8 cellular contexts compared by ENCODE assay signal in genomic region chr17:45149669-45150603, GRCh38. TPM values are rescaled to one million over a fixed set of nuclear protein-coding genes. Genes with fewer than 3 reads are reported as not detected.
A peak's percentile ranks its signal among the peaks of the same experiment; 100 is the strongest.
DNase-seq lines count a peak whose midpoint lies in the region; ATAC-seq, FAIRE-seq and TF ChIP-seq lines count a peak whose summit lies in the region.

No MANE protein-coding gene starts in this region.

- peaks cover 45% of the 10 kb centered on the region for H3K79me2 ChIP-seq in GM12878 (ENCODE audit: control insufficient read depth, insufficient read depth, low read length)

- DNase-seq in C1 segment of cervical spinal cord (lab: John Stamatoyannopoulos, UW) (peak in 11 of 14 donors; percentile 61 to 85 (median 72)), HAP-1 (ENCODE audit: low spot score in 2 of 2) (peak; percentile 43 to 69), RWPE2 (ENCODE audit: low spot score) (no peak), GM12878 (ENCODE audit: low read depth, low spot score) (no peak), iPS DF 6.9 (ENCODE audit: low read depth, low spot score) (no peak), retina (peak; percentile 76)

- intact Hi-C loops in GM12878 (cut with micrococcal nuclease; ENCODE audit: unreplicated experiment): loop anchor here (1.0 to 5.0 kb wide), 2 partner anchors 47 to 152 kb away; no protein-coding TSS in a partner anchor

- WGBS in GM12878 (ENCODE audit: insufficient coverage, insufficient replicate concordance, low lambda C conversion rate, missing lambda C conversion rate): 1% methylated on average over 55 of the region's 56 CpGs
- WGBS in iPS DF 6.9 (ENCODE audit: insufficient coverage, insufficient read length): no CpG with 5 or more reads among the region's 56 CpGs

- peak overlapping the region; percentile 94 for H3K4me2 ChIP-seq in GM12878 (ENCODE audit: control insufficient read depth, insufficient read depth)

- H3K9me3 ChIP-seq in HAP-1 (no peaks in the 10 kb centered on the region), RWPE2 (ENCODE audit: severe bottlenecking) (no peaks in the 10 kb centered on the region), GM12878 (replicated peaks; ENCODE audit: control insufficient read depth, insufficient read depth, low read length) (no peaks in the 10 kb centered on the region), iPS DF 6.9 (ENCODE audit: control insufficient read depth, insufficient read depth, low read length) (no peaks in the 10 kb centered on the region)

- no peaks in the 10 kb centered on the region for H3K27me3 ChIP-seq in HAP-1 (ENCODE audit: low read depth)
- no peaks in the 10 kb centered on the region for H3K27me3 ChIP-seq in RWPE2 (ENCODE audit: insufficient read depth, poor library complexity, severe bottlenecking)
- H3K27me3 ChIP-seq in GM12878 (replicated peaks in 1 of 2; ENCODE audit: control insufficient read depth in 2 of 2, insufficient read depth in 2 of 2, low read length in 1 of 2): no peaks in the 10 kb centered on the region
- no peaks in the 10 kb centered on the region for H3K27me3 ChIP-seq in iPS DF 6.9 (ENCODE audit: control insufficient read depth, insufficient read depth, low read length)

- no TSS peak for BruUV-seq in GM12878 (replicated peaks; lab: Mats Ljungman, UMichigan)

- TF ChIP-seq CTCF in RWPE2 (IDR thresholded peaks at IDR 0.05; ENCODE audit: poor library complexity, severe bottlenecking): no peak
- no peak for TF ChIP-seq CTCF in GM12878 (IDR thresholded peaks at IDR 0.05 in 2 of 3, conservative IDR thresholded peaks at IDR 0.05 in 1 of 3; ENCODE audit: control insufficient read depth in 2 of 3, extremely low read depth in 1 of 3, insufficient read depth in 1 of 3, low read depth in 3 of 3, low read length in 3 of 3)

- no peak for ATAC-seq in RWPE2 (ENCODE audit: low read depth)
- ATAC-seq in GM12878: peak; percentile 2
- ATAC-seq in HG03469 (IDR thresholded peaks at IDR 0.05; ENCODE audit: unreplicated experiment): no peak
- no peak for ATAC-seq in GM18873 (IDR thresholded peaks at IDR 0.05; ENCODE audit: low FRiP score, unreplicated experiment)

- H2AFZ ChIP-seq in GM12878 (ENCODE audit: control insufficient read depth, low read depth, low read length): no peak overlapping the region; the same call in 1 of the 2 replicates

- in situ Hi-C loops in HAP-1 (cut with MboI; ENCODE audit: low sequenced_read_pairs): no loop called here
- in situ Hi-C loops in GM12878 (cut with MboI): no loop called here

- peak; percentile 74 for TF ChIP-seq POLR2A in GM12878 (IDR thresholded peaks at IDR 0.05; ENCODE audit: low read depth, low read length)

- H3K9ac ChIP-seq in GM12878 (ENCODE audit: control insufficient read depth, insufficient read depth, low read length): peak overlapping the region; percentile 69

- TF ChIP-seq EP300 in GM12878 (IDR thresholded peaks at IDR 0.05; ENCODE audit: borderline replicate concordance in 1 of 2, control insufficient read depth in 1 of 2, low read depth in 2 of 2, low read length in 2 of 2): peak in 1 of 2 experiments; percentile 26; a peak in 1 of 4 replicates

- no peak for TF ChIP-seq RAD21 in GM12878 (IDR thresholded peaks at IDR 0.05; ENCODE audit: insufficient read depth, low read depth, low read length)

- H3K36me3 ChIP-seq in HAP-1 (replicated peaks) (no peaks in the 10 kb centered on the region), RWPE2 (ENCODE audit: low read depth) (peaks cover 6% of the 10 kb centered on the region; the same call in 1 of the 2 replicates), GM12878 (ENCODE audit: control insufficient read depth in 2 of 2, insufficient read depth in 2 of 2, low read length in 1 of 2) (no peaks in the 10 kb centered on the region), iPS DF 6.9 (ENCODE audit: control insufficient read depth, insufficient read depth, low read length) (no peaks in the 10 kb centered on the region)

- H3K4me1 ChIP-seq in HAP-1 (peaks cover 12% of the 10 kb centered on the region), RWPE2 (ENCODE audit: insufficient read depth, poor library complexity, severe bottlenecking) (peaks cover 12% of the 10 kb centered on the region), GM12878 (ENCODE audit: control insufficient read depth, insufficient read depth, low read length) (peaks cover 17% of the 10 kb centered on the region), iPS DF 6.9 (ENCODE audit: control insufficient read depth, insufficient read depth, low read length) (peaks cover 2% of the 10 kb centered on the region; the same call in 1 of the 2 replicates)

- no peak for FAIRE-seq in GM12878 (lab: Jason Lieb, UNC)

- RAD21 ChIA-PET in GM12878 (lab: Charles Lee; ENCODE audit: unreplicated experiment): interaction anchor here (0.7 to 6.7 kb wide), 20 partner anchors 10 to 374 kb away, joined by 3 to 121 read pairs (median 4); partner anchors contain the start of genes ACBD4 and HEXIM2

- CTCF ChIA-PET in GM12878 (lab: Yijun Ruan, JAX): interaction anchor here (0.7 to 11.0 kb wide), 28 partner anchors 10 to 374 kb away, joined by 3 to 280 read pairs (median 5); partner anchors contain the start of genes ACBD4, EFTUD2, HEXIM2 and NMT1

- peak overlapping the region; percentile 80 for H3K27ac ChIP-seq in RWPE2 (ENCODE audit: poor library complexity, severe bottlenecking)
- peak overlapping the region; percentile 81 for H3K27ac ChIP-seq in GM12878 (ENCODE audit: control insufficient read depth, insufficient read depth)
- no peak overlapping the region for H3K27ac ChIP-seq in iPS DF 6.9 (ENCODE audit: low read length)

- SMC1A ChIA-PET in GM12878 (lab: Charles Lee; ENCODE audit: uncharacterized antibody, unreplicated experiment): interaction anchor here (0.6 to 6.7 kb wide), 16 partner anchors 8 to 259 kb away, joined by 3 to 114 read pairs (median 6); partner anchors contain the start of genes ACBD4 and HEXIM2

- H3K4me3 ChIP-seq in HAP-1 (peak overlapping the region; percentile 55), RWPE2 (ENCODE audit: severe bottlenecking) (peak overlapping the region; percentile 55), GM12878 (peak overlapping the region; percentile 96), iPS DF 6.9 (ENCODE audit: low read length) (peak overlapping the region; percentile 72)

- POLR2A ChIA-PET in GM12878 (lab: Charles Lee): interaction anchor here (0.6 to 7.1 kb wide), 28 partner anchors 9 to 441 kb away, joined by 3 to 239 read pairs (median 5); partner anchors contain the start of genes ACBD4, DBF4B, HEXIM2 and MAP3K14

- H4K20me1 ChIP-seq in GM12878 (ENCODE audit: control insufficient read depth, insufficient read depth): no peaks in the 10 kb centered on the region; the same call in 1 of the 2 replicates

RNA-seq across cellular contexts. Expression of gene HEXIM1, which starts 1.7 kb away (rescaled TPM):
- 5.6 and 6.3 TPM in 2 replicates for total RNA-seq in GM12878 (2013; cell fraction: nucleolus; rRNA removed)
- total RNA-seq in GM12878 (2014; rRNA removed) (12.2 and 13.4 TPM in 2 replicates), GM12878 (2014; rRNA removed; fragmentation: Illumina TruSeq; extraction: Trizol) (4.4 and 4.7 TPM in 2 replicates), GM12878 (2021) (23.9 and 24.1 TPM in 2 replicates)
- polyA plus RNA-seq in GM12878 (2011; ENCODE audit: low read depth): 13.4 TPM
- polyA plus RNA-seq in GM12878 (2011; rRNA removed) (7.3 and 8.8 TPM in 2 replicates), GM12878 (2014; fragmentation: Illumina TruSeq; extraction: Trizol) (9.9 and 16.0 TPM in 2 replicates), GM12878 (2014; fragmentation: Nextera tagmentation; extraction: Ambion mirVana) (1 to 10 TPM; 1.9 to 2.1 TPM), GM12878 (2014; rRNA removed) (17.2 and 19.4 TPM in 2 replicates), GM12878 (2016; fragmentation: Nextera tagmentation; extraction: Ambion mirVana) (1 to 10 TPM; 8.3 to 9.3 TPM)
- polyA plus RNA-seq in GM12878 (2011; cell fraction: cytosol; rRNA removed): 7.9 and 9.4 TPM in 2 replicates
- 9.7 and 14.2 TPM in 2 replicates for polyA plus RNA-seq in GM12878 (2011; cell fraction: nucleus; rRNA removed)
- polyA plus RNA-seq in GM12878 (2012): 18.6 and 27.4 TPM in 2 replicates
- polyA minus RNA-seq in GM12878 (2011; rRNA and poly(A)+ RNA removed): 2.5 and 4.7 TPM in 2 replicates
- 4.3 and 5.0 TPM in 2 replicates for polyA minus RNA-seq in GM12878 (2011; cell fraction: cytosol; rRNA and poly(A)+ RNA removed)
- polyA minus RNA-seq in GM12878 (2011; cell fraction: nucleus; rRNA and poly(A)+ RNA removed): 5.4 and 10.4 TPM in 2 replicates

RNA-seq across cellular contexts. Expression of gene HEXIM2, which starts 11.7 kb away (rescaled TPM):
- 3.0 TPM in 2 replicates for total RNA-seq in GM12878 (2013; cell fraction: nucleolus; rRNA removed)
- total RNA-seq in GM12878 (2014; rRNA removed) (8.3 and 8.7 TPM in 2 replicates), GM12878 (2014; rRNA removed; fragmentation: Illumina TruSeq; extraction: Trizol) (4.8 and 5.1 TPM in 2 replicates), GM12878 (2021) (7.6 and 9.7 TPM in 2 replicates)
- 3.6 TPM for polyA plus RNA-seq in GM12878 (2011; ENCODE audit: low read depth)
- polyA plus RNA-seq in GM12878 (2011; rRNA removed) (4.3 and 5.8 TPM in 2 replicates), GM12878 (2014; fragmentation: Illumina TruSeq; extraction: Trizol) (0.87 and 4.9 TPM in 2 replicates), GM12878 (2014; fragmentation: Nextera tagmentation; extraction: Ambion mirVana) (under 1 TPM; 0.10 to 0.22 TPM), GM12878 (2014; rRNA removed) (7.1 and 12.5 TPM in 2 replicates), GM12878 (2016; fragmentation: Nextera tagmentation; extraction: Ambion mirVana) (10 to 100 TPM in 1 of 2 experiments, 1 to 10 TPM in 1; 9.7 to 10.3 TPM)
- 9.7 and 12.0 TPM in 2 replicates for polyA plus RNA-seq in GM12878 (2011; cell fraction: cytosol; rRNA removed)
- 6.9 and 8.7 TPM in 2 replicates for polyA plus RNA-seq in GM12878 (2011; cell fraction: nucleus; rRNA removed)
- polyA plus RNA-seq in GM12878 (2012): 8.8 and 9.2 TPM in 2 replicates
- 4.2 and 9.8 TPM in 2 replicates for polyA minus RNA-seq in GM12878 (2011; rRNA and poly(A)+ RNA removed)
- polyA minus RNA-seq in GM12878 (2011; cell fraction: cytosol; rRNA and poly(A)+ RNA removed): 3.3 and 3.4 TPM in 2 replicates
- 1.6 and 3.1 TPM in 2 replicates for polyA minus RNA-seq in GM12878 (2011; cell fraction: nucleus; rRNA and poly(A)+ RNA removed)

RNA-seq across cellular contexts. Expression of gene ACBD4, which starts 14.4 kb away (rescaled TPM):
- total RNA-seq in GM12878 (2013; cell fraction: nucleolus; rRNA removed): 14.7 and 14.8 TPM in 2 replicates
- 8.1 and 10.2 TPM in 2 replicates for total RNA-seq in GM12878 (2014; rRNA removed)
- 5.4 and 5.7 TPM in 2 replicates for total RNA-seq in GM12878 (2014; rRNA removed; fragmentation: Illumina TruSeq; extraction: Trizol)
- total RNA-seq in GM12878 (2021): 10.0 and 10.1 TPM in 2 replicates
- 2.2 TPM for polyA plus RNA-seq in GM12878 (2011; ENCODE audit: low read depth)
- 4.4 and 6.5 TPM in 2 replicates for polyA plus RNA-seq in GM12878 (2011; rRNA removed)
- polyA plus RNA-seq in GM12878 (2011; cell fraction: cytosol; rRNA removed): 6.3 and 10.3 TPM in 2 replicates
- 28.8 and 29.4 TPM in 2 replicates for polyA plus RNA-seq in GM12878 (2011; cell fraction: nucleus; rRNA removed)
- 10.5 and 11.0 TPM in 2 replicates for polyA plus RNA-seq in GM12878 (2012)
- 4.5 and 5.7 TPM in 2 replicates for polyA plus RNA-seq in GM12878 (2014; fragmentation: Illumina TruSeq; extraction: Trizol)
- polyA plus RNA-seq in GM12878 (2014; fragmentation: Nextera tagmentation; extraction: Ambion mirVana): under 1 TPM; 0.20 to 0.27 TPM
- polyA plus RNA-seq in GM12878 (2014; rRNA removed): 13.8 and 17.6 TPM in 2 replicates
- polyA plus RNA-seq in GM12878 (2016; fragmentation: Nextera tagmentation; extraction: Ambion mirVana): 1 to 10 TPM; 7.2 to 9.9 TPM
- polyA minus RNA-seq in GM12878 (2011; rRNA and poly(A)+ RNA removed): 2.6 and 6.4 TPM in 2 replicates
- polyA minus RNA-seq in GM12878 (2011; cell fraction: cytosol; rRNA and poly(A)+ RNA removed): 2.5 and 4.0 TPM in 2 replicates
- polyA minus RNA-seq in GM12878 (2011; cell fraction: nucleus; rRNA and poly(A)+ RNA removed): 11.6 and 15.2 TPM in 2 replicates

RNA-seq across cellular contexts. Expression of gene PLCD3, which starts 17.6 kb away (rescaled TPM):
- total RNA-seq in GM12878 (2013; cell fraction: nucleolus; rRNA removed): 0.12 and 1.5 TPM in 2 replicates
- 0.45 and 0.76 TPM in 2 replicates for total RNA-seq in GM12878 (2014; rRNA removed)
- 0.28 and 0.36 TPM in 2 replicates for total RNA-seq in GM12878 (2014; rRNA removed; fragmentation: Illumina TruSeq; extraction: Trizol)
- total RNA-seq in GM12878 (2021): 1.6 and 2.4 TPM in 2 replicates
- polyA plus RNA-seq in GM12878 (2011; ENCODE audit: low read depth): not detected
- 0.52 and 1.2 TPM in 2 replicates for polyA plus RNA-seq in GM12878 (2011; rRNA removed)
- 0.99 and 1.9 TPM in 2 replicates for polyA plus RNA-seq in GM12878 (2011; cell fraction: cytosol; rRNA removed)
- polyA plus RNA-seq in GM12878 (2011; cell fraction: nucleus; rRNA removed): 1.6 and 2.0 TPM in 2 replicates
- polyA plus RNA-seq in GM12878 (2012): 0.41 and 0.88 TPM in 2 replicates
- 0.03 and 1.6 TPM in 2 replicates for polyA plus RNA-seq in GM12878 (2014; fragmentation: Illumina TruSeq; extraction: Trizol)
- polyA plus RNA-seq in GM12878 (2014; fragmentation: Nextera tagmentation; extraction: Ambion mirVana): under 1 TPM; 0.02 to 0.04 TPM
- 1.2 and 1.6 TPM in 2 replicates for polyA plus RNA-seq in GM12878 (2014; rRNA removed)
- under 1 TPM; 0.13 to 0.43 TPM for polyA plus RNA-seq in GM12878 (2016; fragmentation: Nextera tagmentation; extraction: Ambion mirVana)
- polyA minus RNA-seq in GM12878 (2011; rRNA and poly(A)+ RNA removed): 1.5 and 4.4 TPM in 2 replicates
- 2.7 and 3.5 TPM in 2 replicates for polyA minus RNA-seq in GM12878 (2011; cell fraction: cytosol; rRNA and poly(A)+ RNA removed)
- polyA minus RNA-seq in GM12878 (2011; cell fraction: nucleus; rRNA and poly(A)+ RNA removed): 0.60 and 1.1 TPM in 2 replicates

Comparison
In these comparisons a context has a peak if more than half of its experiments do, and no peak if none do; other contexts are left out.
1. DNase-seq: peak in C1 segment of cervical spinal cord (11 of 14), HAP-1 (2 of 2) and retina (single experiment); none in RWPE2 (single experiment), GM12878 (single experiment) and iPS DF 6.9 (single experiment).
2. Peak in every context shown above with its lines, with median percentiles within 50 percentile points of each other: H3K4me3 ChIP-seq.